Comparison of ENCODE assay signal across 20 cellular contexts in genomic region chr18:46294751-46295150, GRCh38.
"Had no signal": no experiment of that assay in that cellular context is flagged by ENCODE, and none has a peak within 500 bp of the region (broad histone marks: within the 10 kb centered on the region; RNA-seq: fewer than 3 reads in every experiment).

No MANE protein-coding gene starts in this region.

- H3K27me3 ChIP-seq: MG63 had no signal

- H3K4me3 ChIP-seq: MG63, SK-N-MC had no signal

- FAIRE-seq: bronchial epithelial cell had no signal

- H3K9me3 ChIP-seq: MG63 had no signal

- ATAC-seq: activated CD4-positive, alpha-beta T cell treated with anti-CD3 and anti-CD28 coated beads for 36 hours; activated CD8-positive, alpha-beta T cell treated with anti-CD3 and anti-CD28 coated beads for 36 hours; Right ventricle myocardium inferior; T-cell had no signal

- H3K27ac ChIP-seq: SK-N-MC, VCaP had no signal

- H3K36me3 ChIP-seq: MG63 had no signal

- DNase-seq: activated CD4-positive, alpha-beta T cell treated with anti-CD3 and anti-CD28 coated beads for 36 hours; activated CD8-positive, alpha-beta memory T cell treated with anti-CD3 and anti-CD28 coated beads, Interleukin-2, amount 50 U/mL, for 4 hours; activated CD8-positive, alpha-beta T cell treated with anti-CD3 and anti-CD28 coated beads for 36 hours; activated effector memory CD4-positive, alpha-beta T cell treated with Interleukin-2 at 50 U/mL for 16 hours; activated naive CD4-positive, alpha-beta T cell; activated T-cell treated with anti-CD3 and anti-CD28 coated beads, Interleukin-2, amount 50 U/mL, for 1 hour; central memory CD4-positive, alpha-beta T cell; MG63; NCI-H1092 treated with DMSO at 0.1 percent for 48 hours; NCI-H1436; NCI-H1694 treated with DMSO at 0.1 percent for 48 hours; NCI-H2029 treated with DMSO at 0.1 percent for 48 hours; NCI-H345; NCI-H510A; NCI-H69 had no signal
